Comparison of ENCODE assay signal across 23 cellular contexts in genomic region chr14:56168007-56168616, GRCh38.
"Had no signal": no experiment of that assay in that cellular context is flagged by ENCODE, and none has a peak within 500 bp of the region (broad histone marks: within the 10 kb centered on the region; RNA-seq: fewer than 3 reads in every experiment).

No MANE protein-coding gene starts in this region.

- H3K4me2 ChIP-seq: smooth muscle cell had no signal

- H3K27me3 ChIP-seq: adrenal gland, ascending aorta, dorsolateral prefrontal cortex, heart left ventricle, sigmoid colon, stomach, uterus had no signal

- H3K4me1 ChIP-seq: uterus had no signal

- H3K27ac ChIP-seq: adrenal gland, ascending aorta, dorsolateral prefrontal cortex, heart left ventricle, sigmoid colon, stomach, uterus had no signal

- ATAC-seq: activated T-helper 17 cell treated with anti-CD3 and anti-CD28 coated beads, Interleukin-2, amount 50 U/mL, for 72 hours; effector memory CD8-positive, alpha-beta T cell; heart left ventricle; stimulated activated memory B cell treated with anti-CD40 and anti-IgM and Interleukin-4, amounts not matched to agents 10 μg/mL and 1 μg/mL and 100 μg/mL, for 72 hours had no signal

- H3K4me3 ChIP-seq: adrenal gland, ascending aorta, dorsolateral prefrontal cortex, heart left ventricle, sigmoid colon, smooth muscle cell, stomach, uterus had no signal

- H3K27me3 Mint-ChIP-seq: activated naive CD8-positive, alpha-beta T cell; activated T-cell treated with anti-CD3 and anti-CD28 coated beads, Interleukin-2, amount 50 U/mL, for 24 hours; activated T-helper 17 cell treated with anti-CD3 and anti-CD28 coated beads, Interleukin-2, amount 50 U/mL, for 72 hours; central memory CD8-positive, alpha-beta T cell; effector memory CD8-positive, alpha-beta T cell; memory B cell; stimulated activated memory B cell treated with anti-CD40 and anti-IgM and Interleukin-4, amounts not matched to agents 10 μg/mL and 1 μg/mL and 100 μg/mL, for 72 hours had no signal

- H3K4me3 Mint-ChIP-seq: activated naive CD8-positive, alpha-beta T cell; activated T-cell treated with anti-CD3 and anti-CD28 coated beads, Interleukin-2, amount 50 U/mL, for 24 hours; activated T-helper 17 cell treated with anti-CD3 and anti-CD28 coated beads, Interleukin-2, amount 50 U/mL, for 72 hours; central memory CD8-positive, alpha-beta T cell; effector memory CD8-positive, alpha-beta T cell; memory B cell; nephron; stimulated activated memory B cell treated with anti-CD40 and anti-IgM and Interleukin-4, amounts not matched to agents 10 μg/mL and 1 μg/mL and 100 μg/mL, for 72 hours had no signal

- H3K36me3 ChIP-seq: adrenal gland, ascending aorta, heart left ventricle, sigmoid colon, stomach, uterus had no signal

- H3K4me1 Mint-ChIP-seq: nephron had no signal

- DNase-seq: activated CD4-positive, alpha-beta T cell treated with anti-CD3 and anti-CD28 coated beads, Interleukin-2, amount 50 U/mL, for 4 hours; activated CD8-positive, alpha-beta memory T cell treated with anti-CD3 and anti-CD28 coated beads for 24 hours; activated CD8-positive, alpha-beta memory T cell treated with anti-CD3 and anti-CD28 coated beads, Interleukin-2, amount 50 U/mL, for 4 hours; activated naive CD4-positive, alpha-beta T cell; activated T-cell treated with anti-CD3 and anti-CD28 coated beads, Interleukin-2, amount 50 U/mL, for 24 hours; adrenal gland; dorsolateral prefrontal cortex; effector memory CD8-positive, alpha-beta T cell; heart left ventricle; occipital lobe; posterior cingulate gyrus; sigmoid colon; stimulated activated CD4-positive, alpha-beta T cell treated with anti-CD3 and anti-CD28 coated beads, Interleukin-15, amount 100 ng/mL, for 24 hours; stomach; uterus had no signal

- H3K27ac Mint-ChIP-seq: activated naive CD8-positive, alpha-beta T cell; activated T-cell treated with anti-CD3 and anti-CD28 coated beads, Interleukin-2, amount 50 U/mL, for 24 hours; activated T-helper 17 cell treated with anti-CD3 and anti-CD28 coated beads, Interleukin-2, amount 50 U/mL, for 72 hours; memory B cell; nephron; stimulated activated memory B cell treated with anti-CD40 and anti-IgM and Interleukin-4, amounts not matched to agents 10 μg/mL and 1 μg/mL and 100 μg/mL, for 72 hours had no signal
